In the genomic region with DNA sequence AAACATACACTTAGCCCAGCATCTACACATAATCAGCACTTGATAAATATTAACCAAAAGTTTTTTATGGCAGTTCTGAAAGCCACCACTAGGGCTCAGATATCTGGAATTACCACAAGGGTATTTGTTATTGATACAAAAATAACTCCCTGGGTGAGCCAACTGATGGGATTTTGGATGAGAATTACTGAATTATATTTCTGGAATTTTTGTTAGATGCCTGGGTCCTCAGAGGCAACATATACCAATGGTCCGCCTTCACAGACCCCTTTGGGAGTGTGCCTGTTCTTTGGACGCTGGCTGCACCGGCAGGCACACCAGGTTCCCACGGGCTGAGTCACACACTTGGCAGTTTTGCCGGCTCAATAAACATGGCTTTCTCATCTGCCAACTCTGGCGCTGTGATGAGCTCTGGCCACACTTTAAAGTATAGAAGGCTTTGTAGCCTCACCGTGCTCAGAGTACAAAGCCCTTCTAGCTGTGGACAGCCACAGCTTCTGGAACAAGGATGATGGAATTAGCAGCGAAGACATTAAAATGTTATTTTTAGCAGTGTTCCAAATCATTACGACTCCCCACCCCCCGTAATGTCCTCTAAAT, we compare ENCODE assay signal across 8 cellular contexts. TPM values are rescaled to one million over a fixed set of nuclear protein-coding genes. Genes with fewer than 3 reads are reported as not detected.
DNase-seq lines count a peak whose midpoint lies in the region; ATAC-seq lines count a peak whose summit lies in the region.

No MANE protein-coding gene starts in this region.

- no peaks in the 10 kb centered on the region for H3K27me3 ChIP-seq in MG63

- no peaks in the 10 kb centered on the region for H3K36me3 ChIP-seq in MG63

- peaks cover 6% of the 10 kb centered on the region for H3K27me3 Mint-ChIP-seq in activated naive CD8-positive, alpha-beta T cell treated with anti-CD3 and anti-CD28 coated beads for 36 hours

- no peaks in the 10 kb centered on the region for H3K9me3 Mint-ChIP-seq in stimulated activated effector memory CD8-positive, alpha-beta T cell treated with anti-CD3 and anti-CD28 coated beads, Interleukin-12 subunit alpha, Interleukin-12 subunit beta, amount 100 ng/mL, for 72 hours
- peaks cover 8% of the 10 kb centered on the region for H3K9me3 Mint-ChIP-seq in activated naive CD8-positive, alpha-beta T cell treated with anti-CD3 and anti-CD28 coated beads for 36 hours

- H3K27ac Mint-ChIP-seq in stimulated activated effector memory CD8-positive, alpha-beta T cell treated with anti-CD3 and anti-CD28 coated beads, Interleukin-12 subunit alpha, Interleukin-12 subunit beta, amount 100 ng/mL, for 72 hours = no peak overlapping the region
- H3K27ac Mint-ChIP-seq in activated naive CD8-positive, alpha-beta T cell treated with anti-CD3 and anti-CD28 coated beads for 36 hours = no peak overlapping the region

- H3K4me3 Mint-ChIP-seq in stimulated activated effector memory CD8-positive, alpha-beta T cell treated with anti-CD3 and anti-CD28 coated beads, Interleukin-12 subunit alpha, Interleukin-12 subunit beta, amount 100 ng/mL, for 72 hours = no peak overlapping the region
- no peak overlapping the region for H3K4me3 Mint-ChIP-seq in activated naive CD8-positive, alpha-beta T cell treated with anti-CD3 and anti-CD28 coated beads for 36 hours

- H3K9me3 ChIP-seq in MG63 = no peaks in the 10 kb centered on the region

- no peaks in the 10 kb centered on the region for H3K36me3 Mint-ChIP-seq in stimulated activated effector memory CD8-positive, alpha-beta T cell treated with anti-CD3 and anti-CD28 coated beads, Interleukin-12 subunit alpha, Interleukin-12 subunit beta, amount 100 ng/mL, for 72 hours
- H3K36me3 Mint-ChIP-seq in activated naive CD8-positive, alpha-beta T cell treated with anti-CD3 and anti-CD28 coated beads for 36 hours = no peaks in the 10 kb centered on the region

- peak; percentile 92 for DNase-seq in COLO668 (lab: John Stamatoyannopoulos, UW; ENCODE audit: unreplicated experiment)
- peak; percentile 92 for DNase-seq in MG63
- DNase-seq in amniotic stem cell (lab: John Stamatoyannopoulos, UW) = peak; percentile 22
- DNase-seq in hepatic stellate cell (ENCODE audit: low spot score) = peak; percentile 67
- DNase-seq in skeletal muscle cell (ENCODE audit: low read depth) = peak; percentile 85
- DNase-seq in stimulated activated effector memory CD8-positive, alpha-beta T cell treated with anti-CD3 and anti-CD28 coated beads, Interleukin-12 subunit alpha, Interleukin-12 subunit beta, amount 100 ng/mL, for 72 hours (ENCODE audit: low spot score in 2 of 2) = no peak
- no peak for DNase-seq in activated naive CD8-positive, alpha-beta T cell treated with anti-CD3 and anti-CD28 coated beads for 36 hours
- no peak for DNase-seq in ecto neural progenitor cell (ENCODE audit: low spot score)

- no peak overlapping the region for H3K4me3 ChIP-seq in MG63
- H3K4me3 ChIP-seq in skeletal muscle cell (ENCODE audit: low read depth, low read length) = no peak overlapping the region

- no peaks in the 10 kb centered on the region for H3K4me1 Mint-ChIP-seq in stimulated activated effector memory CD8-positive, alpha-beta T cell treated with anti-CD3 and anti-CD28 coated beads, Interleukin-12 subunit alpha, Interleukin-12 subunit beta, amount 100 ng/mL, for 72 hours
- H3K4me1 Mint-ChIP-seq in activated naive CD8-positive, alpha-beta T cell treated with anti-CD3 and anti-CD28 coated beads for 36 hours = no peaks in the 10 kb centered on the region

- ATAC-seq in stimulated activated effector memory CD8-positive, alpha-beta T cell treated with anti-CD3 and anti-CD28 coated beads, Interleukin-12 subunit alpha, Interleukin-12 subunit beta, amount 100 ng/mL, for 72 hours = no peak

RNA-seq across cellular contexts. Expression of a gene that starts 24.5 kb away (rescaled TPM):
- 0.35 and 8.6 TPM in 2 replicates for total RNA-seq in MG63 (2014; rRNA removed; shearing (Covaris generic); ENCODE audit: low replicate concordance)
- total RNA-seq in activated naive CD8-positive, alpha-beta T cell treated with anti-CD3 and anti-CD28 coated beads for 36 hours = under 1 TPM; 0.62 to 0.82 TPM

Comparison
In these comparisons a context has a peak if more than half of its experiments do, and no peak if none do; other contexts are left out.
1. DNase-seq: peak in COLO668 (single experiment), MG63 (single experiment), amniotic stem cell (single experiment), hepatic stellate cell (single experiment) and skeletal muscle cell (single experiment); none in stimulated activated effector memory CD8-positive, alpha-beta T cell treated with anti-CD3 and anti-CD28 coated beads, Interleukin-12 subunit alpha, Interleukin-12 subunit beta, amount 100 ng/mL, for 72 hours (0 of 2), activated naive CD8-positive, alpha-beta T cell treated with anti-CD3 and anti-CD28 coated beads for 36 hours (single experiment) and ecto neural progenitor cell (single experiment).